ENCODE assay signal across 13 cellular contexts in genomic region chr20:2460752-2461424, GRCh38.
"Had no signal": no experiment of that assay in that cellular context is flagged by ENCODE, and none has a peak within 500 bp of the region (broad histone marks: within the 10 kb centered on the region; RNA-seq: fewer than 3 reads in every experiment).

No MANE protein-coding gene starts in this region.

- H3K9me3 Mint-ChIP-seq: activated T-helper 1 cell treated with anti-CD3 and anti-CD28 coated beads, Interleukin-12 subunit alpha, Interleukin-12 subunit beta, Interleukin-2, Interleukin-4 antibody, amounts not matched to agents 30 ng/mL and 10 ng/mL and 1 ng/mL, durations not matched to agents 14 hours and 24 hours and 36 hours; naive B cell had no signal

- H3K27ac Mint-ChIP-seq: activated T-helper 1 cell treated with anti-CD3 and anti-CD28 coated beads, Interleukin-12 subunit alpha, Interleukin-12 subunit beta, Interleukin-2, Interleukin-4 antibody, amounts not matched to agents 30 ng/mL and 10 ng/mL and 1 ng/mL, durations not matched to agents 14 hours and 24 hours and 36 hours had no signal

- DNase-seq: activated CD4-positive, alpha-beta T cell treated with anti-CD3 and anti-CD28 coated beads for 1 hour; activated CD8-positive, alpha-beta memory T cell treated with anti-CD3 and anti-CD28 coated beads, Interleukin-2, amount 50 U/mL, for 48 hours; activated naive CD4-positive, alpha-beta T cell; adrenal gland; dorsolateral prefrontal cortex; erythroblast; naive B cell; stimulated activated CD4-positive, alpha-beta T cell treated with anti-CD3 and anti-CD28 coated beads, Interleukin-12 subunit alpha, Interleukin-12 subunit beta, amount 100 ng/mL, for 4 hours; stimulated activated CD4-positive, alpha-beta T cell treated with anti-CD3 and anti-CD28 coated beads, Interleukin-2, amount 100 ng/mL, for 24 hours; T-helper 1 cell had no signal

- FAIRE-seq: keratinocyte had no signal

- H3K27me3 Mint-ChIP-seq: naive B cell had no signal

- ATAC-seq: left lobe of liver had no signal

- H3K4me3 Mint-ChIP-seq: activated T-helper 1 cell treated with anti-CD3 and anti-CD28 coated beads, Interleukin-12 subunit alpha, Interleukin-12 subunit beta, Interleukin-2, Interleukin-4 antibody, amounts not matched to agents 30 ng/mL and 10 ng/mL and 1 ng/mL, durations not matched to agents 14 hours and 24 hours and 36 hours; naive B cell had no signal
